In genomic region chr2:223993634-223994232, GRCh38 we compare ENCODE assay signal across 8 cellular contexts. TPM values are rescaled to one million over a fixed set of nuclear protein-coding genes. Genes with fewer than 3 reads are reported as not detected.
DNase-seq lines count a peak whose midpoint lies in the region; ATAC-seq, FAIRE-seq and TF ChIP-seq lines count a peak whose summit lies in the region.

No MANE protein-coding gene starts in this region.

- H3K27ac ChIP-seq in SU-DHL-6 (ENCODE audit: low read depth, low read length): no peak overlapping the region

- FAIRE-seq in H54 (lab: Jason Lieb, UNC): peak; percentile 90

- H3K4me3 ChIP-seq in NB4 (ENCODE audit: low read depth, low read length) (no peak overlapping the region), SU-DHL-6 (ENCODE audit: insufficient read depth, low read length, poor library complexity, severe bottlenecking) (no peak overlapping the region), adipocyte (ENCODE audit: low read length) (no peak overlapping the region), skeletal muscle cell (ENCODE audit: low read depth, low read length) (no peak overlapping the region)

- no peak overlapping the region for H2AFZ ChIP-seq in SU-DHL-6 (ENCODE audit: low read depth, low read length, severe bottlenecking)

- in situ Hi-C loops in G401 (cut with HindIII; ENCODE audit: low sequenced_read_pairs): no loop called here

- H3K9me3 Mint-ChIP-seq in stimulated activated memory B cell treated with anti-CD40 and anti-IgM and Interleukin-4, amounts not matched to agents 10 μg/mL and 1 μg/mL and 100 μg/mL, for 72 hours: no peaks in the 10 kb centered on the region

- H3F3A ChIP-seq in SU-DHL-6 (ENCODE audit: insufficient read depth): no peaks in the 10 kb centered on the region

- H3K9me2 ChIP-seq in SU-DHL-6 (replicated peaks; ENCODE audit: insufficient read depth, low read length): no peaks in the 10 kb centered on the region

- peaks cover 6% of the 10 kb centered on the region for H3K4me1 ChIP-seq in adipocyte (ENCODE audit: control insufficient read depth, insufficient read depth, low read length)

- TF ChIP-seq POLR2A in H54 (IDR thresholded peaks at IDR 0.05; ENCODE audit: low read depth, low read length) (no peak), NB4 (IDR thresholded peaks at IDR 0.05; ENCODE audit: extremely low read depth, insufficient read length) (no peak)

- no peak overlapping the region for H3K4me3 Mint-ChIP-seq in stimulated activated memory B cell treated with anti-CD40 and anti-IgM and Interleukin-4, amounts not matched to agents 10 μg/mL and 1 μg/mL and 100 μg/mL, for 72 hours

- H3K27me3 Mint-ChIP-seq in stimulated activated memory B cell treated with anti-CD40 and anti-IgM and Interleukin-4, amounts not matched to agents 10 μg/mL and 1 μg/mL and 100 μg/mL, for 72 hours: no peaks in the 10 kb centered on the region

- TF ChIP-seq CTCF in NB4 (IDR thresholded peaks at IDR 0.05; ENCODE audit: low read depth, low read length): peak; percentile 83
- TF ChIP-seq CTCF in SU-DHL-6 (IDR thresholded peaks at IDR 0.05; ENCODE audit: insufficient read depth, low read length, poor library complexity, severe bottlenecking): peak; percentile 60

- ATAC-seq in left ventricle myocardium superior: peak; percentile 85
- ATAC-seq in stimulated activated memory B cell treated with anti-CD40 and anti-IgM and Interleukin-4, amounts not matched to agents 10 μg/mL and 1 μg/mL and 100 μg/mL, for 72 hours: no peak

- H3K79me2 ChIP-seq in SU-DHL-6 (ENCODE audit: insufficient read depth, low read length): no peaks in the 10 kb centered on the region

- H3K9me3 ChIP-seq in SU-DHL-6 (ENCODE audit: insufficient read depth, low read length) (no peaks in the 10 kb centered on the region), adipocyte (ENCODE audit: control insufficient read depth, low read length) (no peaks in the 10 kb centered on the region)

- H3K36me3 ChIP-seq in SU-DHL-6 (ENCODE audit: low read length) (no peaks in the 10 kb centered on the region), adipocyte (ENCODE audit: control insufficient read depth, insufficient read depth, low read length, severe bottlenecking) (peaks cover 38% of the 10 kb centered on the region)

- H3K36me3 Mint-ChIP-seq in stimulated activated memory B cell treated with anti-CD40 and anti-IgM and Interleukin-4, amounts not matched to agents 10 μg/mL and 1 μg/mL and 100 μg/mL, for 72 hours: no peaks in the 10 kb centered on the region

- H3K27ac Mint-ChIP-seq in stimulated activated memory B cell treated with anti-CD40 and anti-IgM and Interleukin-4, amounts not matched to agents 10 μg/mL and 1 μg/mL and 100 μg/mL, for 72 hours: no peak overlapping the region

- H3K27me3 ChIP-seq in SU-DHL-6 (ENCODE audit: low read length) (0 out of 2 replicates have a peak, but pooled peaks cover under 1% of the 10 kb centered on the region), adipocyte (replicated peaks; ENCODE audit: control insufficient read depth, insufficient read depth, low read length) (no peaks in the 10 kb centered on the region)

- intact Hi-C loops in left ventricle myocardium superior (cut with micrococcal nuclease): loop anchor here (1.0 kb wide), 1 partner anchor 291 kb away; no protein-coding TSS in a partner anchor

- no peaks in the 10 kb centered on the region for H3K4me1 Mint-ChIP-seq in stimulated activated memory B cell treated with anti-CD40 and anti-IgM and Interleukin-4, amounts not matched to agents 10 μg/mL and 1 μg/mL and 100 μg/mL, for 72 hours

- no peak overlapping the region for H3K9ac ChIP-seq in SU-DHL-6 (ENCODE audit: low read length)
- no peak overlapping the region for H3K9ac ChIP-seq in adipocyte (ENCODE audit: low read length)

- H4K20me1 ChIP-seq in SU-DHL-6 (ENCODE audit: low read depth, low read length): no peaks in the 10 kb centered on the region

- H3K4me2 ChIP-seq in SU-DHL-6 (ENCODE audit: low read depth, low read length, poor library complexity, severe bottlenecking): no peak overlapping the region

- DNase-seq in G401 (ENCODE audit: low spot score) (peak; percentile 66), H54 (ENCODE audit: insufficient read length, low spot score) (peak; percentile 56), NB4 (ENCODE audit: low read depth) (peak; percentile 76), adipocyte (ENCODE audit: low read depth) (peak; percentile 93), left ventricle myocardium superior (no peak), skeletal muscle cell (ENCODE audit: low read depth) (peak; percentile 70)

RNA-seq across cellular contexts. Expression of gene MRPL44, which starts 36.5 kb away (rescaled TPM):
- total RNA-seq in G401 (2014; rRNA removed; shearing (Covaris generic)): 67.1 and 97.6 TPM in 2 replicates
- total RNA-seq in left ventricle myocardium superior: 40.0 TPM

RNA-seq across cellular contexts. Expression of gene SERPINE2, which starts 45.4 kb away (rescaled TPM):
- 0.06 and 0.20 TPM in 2 replicates for total RNA-seq in G401 (2014; rRNA removed; shearing (Covaris generic))
- 6.0 TPM for total RNA-seq in left ventricle myocardium superior

RNA-seq across cellular contexts. Expression of gene WDFY1, which starts 48.6 kb away (rescaled TPM):
- total RNA-seq in G401 (2014; rRNA removed; shearing (Covaris generic)): 84.2 and 108 TPM in 2 replicates
- 12.4 TPM for total RNA-seq in left ventricle myocardium superior
